ENCODE assay signal across 30 cellular contexts in the genomic region with DNA sequence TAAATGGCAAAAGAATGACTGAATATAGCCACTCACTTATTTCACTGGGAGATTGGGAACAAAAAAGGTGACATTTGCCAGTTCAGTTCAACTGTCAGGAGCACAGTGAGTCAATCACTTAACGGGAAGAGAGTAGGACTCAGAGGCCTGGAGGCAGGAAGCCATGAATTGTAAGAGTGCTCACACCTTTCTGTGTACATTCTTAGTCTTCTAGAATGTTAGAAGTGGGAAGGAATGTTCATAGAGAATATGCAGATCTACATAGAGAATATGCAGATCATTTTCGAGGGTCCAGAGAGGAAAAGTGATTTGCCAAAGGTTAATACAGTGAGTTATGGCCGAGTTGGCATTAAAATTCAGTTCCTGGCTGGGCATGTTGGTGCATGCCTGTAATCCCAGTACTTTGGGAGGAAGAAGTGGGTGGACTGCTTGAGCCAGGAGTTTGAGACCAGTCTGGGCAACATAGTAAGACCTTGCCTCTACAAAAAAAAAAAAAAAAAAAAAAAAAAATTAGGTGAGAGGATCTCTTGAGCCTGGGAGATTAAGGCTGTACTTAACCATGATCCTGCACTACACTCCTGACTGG. TPM values are rescaled to one million over a fixed set of nuclear protein-coding genes. Genes with fewer than 3 reads are reported as not detected.
"Had no signal": no experiment of that assay in that cellular context is flagged by ENCODE, and none has a peak within 500 bp of the region (broad histone marks: within the 10 kb centered on the region; RNA-seq: fewer than 3 reads in every experiment).

No MANE protein-coding gene starts in this region.

- H3K4me3 Mint-ChIP-seq: activated naive CD8-positive, alpha-beta T cell treated with anti-CD3 and anti-CD28 coated beads, Interleukin-2, amount 10 ng/mL, durations not matched to agents 7 days and 5 days; activated T-cell treated with anti-CD3 and anti-CD28 coated beads, Interleukin-2, amount 50 U/mL, for 4 hours; dendritic cell treated with granulocyte-macrophage colony-stimulating factor and Interleukin-4, amounts not matched to agents 40 ng/mL and 50 ng/mL, for 4 days; naive thymus-derived CD4-positive, alpha-beta T cell; neural progenitor cell; stimulated activated memory B cell treated with anti-CD40 and anti-IgM and Interleukin-4, amounts not matched to agents 10 μg/mL and 1 μg/mL and 100 μg/mL, for 72 hours had no signal

- H3K4me1 Mint-ChIP-seq: neural progenitor cell; stimulated activated memory B cell treated with anti-CD40 and anti-IgM and Interleukin-4, amounts not matched to agents 10 μg/mL and 1 μg/mL and 100 μg/mL, for 72 hours had no signal

- H3K36me3 Mint-ChIP-seq: neural progenitor cell had no signal

- H3K4me3 ChIP-seq: cardiac muscle cell, esophagus squamous epithelium, gastroesophageal sphincter, neural progenitor cell, sigmoid colon, smooth muscle cell, transverse colon had no signal

- ATAC-seq: activated T-cell treated with anti-CD3 and anti-CD28 coated beads, Interleukin-2, amount 50 U/mL, for 4 hours; gastroesophageal sphincter; naive thymus-derived CD4-positive, alpha-beta T cell; SK-N-SH treated with all-trans-retinoic acid at 6 μM for 48 hours; stimulated activated memory B cell treated with anti-CD40 and anti-IgM and Interleukin-4, amounts not matched to agents 10 μg/mL and 1 μg/mL and 100 μg/mL, for 72 hours had no signal

- H3K27ac ChIP-seq: cardiac muscle cell, gastroesophageal sphincter, neural progenitor cell, sigmoid colon, transverse colon had no signal

- H3K27ac Mint-ChIP-seq: activated naive CD8-positive, alpha-beta T cell treated with anti-CD3 and anti-CD28 coated beads, Interleukin-2, amount 10 ng/mL, durations not matched to agents 7 days and 5 days; activated T-helper 2 cell treated with anti-CD3 and anti-CD28 coated beads, Interferon-gamma antibody, Interleukin-2, Interleukin-4, amounts not matched to agents 10 μg/mL and 5 μg/mL and 100 μg/mL, durations not matched to agents 14 hours and 24 hours and 36 hours; dendritic cell treated with granulocyte-macrophage colony-stimulating factor and Interleukin-4, amounts not matched to agents 40 ng/mL and 50 ng/mL, for 4 days; naive thymus-derived CD4-positive, alpha-beta T cell; neural progenitor cell; stimulated activated memory B cell treated with anti-CD40 and anti-IgM and Interleukin-4, amounts not matched to agents 10 μg/mL and 1 μg/mL and 100 μg/mL, for 72 hours had no signal

- DNase-seq: activated CD4-positive, alpha-beta T cell treated with anti-CD3 and anti-CD28 coated beads, Interleukin-2, amount 50 U/mL, for 4 hours; activated CD4-positive, CD25-positive, alpha-beta regulatory T cell treated with anti-CD3 and anti-CD28 coated beads, Interleukin-2, amount 50 U/mL, for 72 hours; activated CD8-positive, alpha-beta memory T cell treated with anti-CD3 and anti-CD28 coated beads, Interleukin-2, amount 50 U/mL, for 48 hours; activated naive CD4-positive, alpha-beta T cell treated with Interleukin-2 at 50 U/mL for 16 hours; activated naive CD8-positive, alpha-beta T cell treated with anti-CD3 and anti-CD28 coated beads, Interleukin-2, amount 10 ng/mL, durations not matched to agents 7 days and 5 days; activated T-cell treated with anti-CD3 and anti-CD28 coated beads, Interleukin-2, amount 50 U/mL, for 4 hours; amniotic stem cell; effector CD4-positive, alpha-beta T cell; esophagus squamous epithelium; head of caudate nucleus; hypothalamus; naive thymus-derived CD4-positive, alpha-beta T cell; retina; sigmoid colon; stimulated activated CD4-positive, alpha-beta T cell treated with anti-CD3 and anti-CD28 coated beads, Interleukin-15, amount 100 ng/mL, for 24 hours; transverse colon had no signal

- H3K27me3 ChIP-seq: cardiac muscle cell, esophagus squamous epithelium, gastroesophageal sphincter, neural progenitor cell, sigmoid colon, transverse colon had no signal

- H3K4me1 ChIP-seq: gastroesophageal sphincter, neural progenitor cell, transverse colon had no signal

- H3K36me3 ChIP-seq: cardiac muscle cell, esophagus squamous epithelium, gastroesophageal sphincter, neural progenitor cell, sigmoid colon, transverse colon had no signal

- H3K27me3 Mint-ChIP-seq: stimulated activated memory B cell treated with anti-CD40 and anti-IgM and Interleukin-4, amounts not matched to agents 10 μg/mL and 1 μg/mL and 100 μg/mL, for 72 hours had no signal

RNA-seq across cellular contexts. Expression of a gene that starts 8.3 kb away (rescaled TPM):
- total RNA-seq: activated CD8-positive, alpha-beta memory T cell treated with anti-CD3 and anti-CD28 coated beads for 36 hours; activated naive CD8-positive, alpha-beta T cell treated with anti-CD3 and anti-CD28 coated beads, Interleukin-2, amount 10 ng/mL, durations not matched to agents 7 days and 5 days; activated T-cell treated with anti-CD3 and anti-CD28 coated beads, Interleukin-2, amount 50 U/mL, for 4 hours; activated T-helper 2 cell treated with anti-CD3 and anti-CD28 coated beads, Interferon-gamma antibody, Interleukin-2, Interleukin-4, amounts not matched to agents 10 μg/mL and 5 μg/mL and 100 μg/mL, durations not matched to agents 14 hours and 24 hours and 36 hours; cardiac muscle cell; gastroesophageal sphincter; mesenteric fat pad; naive thymus-derived CD4-positive, alpha-beta T cell; posterior vena cava; sigmoid colon; smooth muscle cell; T-helper 2 cell treated with Interferon-gamma antibody and Interleukin-4, amounts not matched to agents 100 ng/mL and 5 ng/mL, for 36 hours; temporal lobe; transverse colon had no signal
- polyA plus RNA-seq: cardiac muscle cell; liver; naive thymus-derived CD4-positive, alpha-beta T cell; sigmoid colon; smooth muscle cell had no signal

RNA-seq across cellular contexts. Expression of a gene that starts 23.5 kb away (rescaled TPM):
- total RNA-seq: activated naive CD8-positive, alpha-beta T cell treated with anti-CD3 and anti-CD28 coated beads, Interleukin-2, amount 10 ng/mL, durations not matched to agents 7 days and 5 days; cardiac muscle cell; esophagus squamous epithelium; gastroesophageal sphincter; liver; mesenteric fat pad; posterior vena cava; sigmoid colon; temporal lobe; transverse colon had no signal
- polyA plus RNA-seq: cardiac muscle cell had no signal

RNA-seq across cellular contexts. Expression of a gene that starts 48.0 kb away (rescaled TPM):
- total RNA-seq: cardiac muscle cell, smooth muscle cell had no signal
- polyA plus RNA-seq: cardiac muscle cell had no signal
